ENCODE assay signal across 1 cellular context in genomic region chr17:17559164-17559563, GRCh38.
TF ChIP-seq lines count a peak whose summit lies in the region.

No MANE protein-coding gene starts in this region.

TF ChIP-seq in K562, 482 proteins besides CTCF, POLR2A, EP300 and RAD21 (continued from another document):
- TF ChIP-seq NFRKB (IDR thresholded peaks at IDR 0.05; ENCODE audit: low read depth), result no peak
- TF ChIP-seq KDM1A (IDR thresholded peaks at IDR 0.05), result 0 out of 4 replicates have a peak, but pooled peaks of 1 of the 2 experiments have one; percentile 13
- no peak for TF ChIP-seq ARID1B (IDR thresholded peaks at IDR 0.05)
- no peak for TF ChIP-seq MLX (CRISPR knock-in tag; conservative IDR thresholded peaks at IDR 0.05)
- TF ChIP-seq JUND (IDR thresholded peaks at IDR 0.05; ENCODE audit: borderline replicate concordance, low read depth, low read length), result no peak
- TF ChIP-seq JUND (tag; IDR thresholded peaks at IDR 0.05; ENCODE audit: borderline replicate concordance, low read depth, low read length), result no peak
- no peak for TF ChIP-seq IRF9 (tag; IDR thresholded peaks at IDR 0.05)
- TF ChIP-seq USF2 (CRISPR knock-in tag; IDR thresholded peaks at IDR 0.05), result no peak
